ENCODE assay signal across 10 cellular contexts in the genomic region with DNA sequence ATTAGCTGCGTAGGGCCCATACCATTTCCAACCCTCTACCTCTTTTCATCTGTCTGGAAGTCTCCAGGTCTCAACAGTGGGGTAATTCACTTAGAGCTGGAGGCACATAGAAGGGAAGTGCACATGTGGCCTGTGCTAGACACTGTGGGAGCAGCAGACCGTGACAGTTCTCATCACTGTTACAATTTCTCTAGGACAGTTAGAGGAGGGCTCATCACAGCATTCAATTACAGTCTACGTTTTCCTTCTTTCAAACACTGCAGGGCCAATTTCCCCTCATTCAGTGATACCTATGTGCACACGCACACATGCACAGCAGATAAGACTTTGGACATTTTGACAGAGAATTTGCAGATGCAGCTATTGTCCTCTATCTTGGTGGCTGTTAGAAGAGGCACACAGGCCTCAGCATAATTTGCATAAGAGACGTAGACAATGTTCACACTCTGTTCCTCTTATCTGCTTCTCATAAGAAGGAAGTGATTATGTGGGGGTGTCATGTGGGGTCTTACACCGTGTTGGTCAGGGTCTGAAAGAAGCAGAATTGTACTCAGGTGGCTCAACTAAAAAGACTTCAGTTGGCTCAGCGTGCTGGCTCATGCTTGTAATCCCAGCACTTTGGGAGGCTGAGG. TPM values are rescaled to one million over a fixed set of nuclear protein-coding genes. Genes with fewer than 3 reads are reported as not detected.
A peak's percentile ranks its signal among the peaks of the same experiment; 100 is the strongest.
DNase-seq lines count a peak whose midpoint lies in the region; ATAC-seq lines count a peak whose summit lies in the region.
"Had no signal": no experiment of that assay in that cellular context is flagged by ENCODE, and none has a peak within 500 bp of the region (broad histone marks: within the 10 kb centered on the region; RNA-seq: fewer than 3 reads in every experiment).

No MANE protein-coding gene starts in this region.

- H3K9ac ChIP-seq in mesendoderm (ENCODE audit: low read length): no peak overlapping the region

- WGBS in mesendoderm (ENCODE audit: extremely low coverage, insufficient coverage, low lambda C conversion rate): no CpG with 5 or more reads among the region's 7 CpGs

- no peak overlapping the region for H4K5ac ChIP-seq in mesendoderm (ENCODE audit: low read length)

- H3K4me3 ChIP-seq in mesendoderm (ENCODE audit: low read length): no peak overlapping the region
- H3K4me3 ChIP-seq: prostate gland had no signal

- ATAC-seq in GM19023 (IDR thresholded peaks at IDR 0.05; ENCODE audit: unreplicated experiment) (peak; percentile 92), HG02571 (IDR thresholded peaks at IDR 0.05; ENCODE audit: unreplicated experiment) (peak; percentile 84), HG03457 (IDR thresholded peaks at IDR 0.05; ENCODE audit: unreplicated experiment) (peak; percentile 76), left ventricle myocardium superior (no peak)
- ATAC-seq: activated naive CD4-positive, alpha-beta T cell treated with anti-CD3 and anti-CD28 coated beads, Interleukin-2, amount 50 U/mL, for 72 hours had no signal

- no peak overlapping the region for H3K27ac ChIP-seq in mesendoderm (ENCODE audit: low read depth, low read length)
- H3K27ac ChIP-seq: prostate gland had no signal

- peaks cover 2% of the 10 kb centered on the region for H3K4me1 ChIP-seq in mesendoderm (ENCODE audit: control insufficient read depth, low read depth, low read length)
- H3K4me1 ChIP-seq: prostate gland had no signal

- no peaks in the 10 kb centered on the region for H3K27me3 ChIP-seq in mesendoderm (ENCODE audit: insufficient read depth, low read length, poor library complexity)

- H3K36me3 ChIP-seq in mesendoderm (ENCODE audit: control insufficient read depth, insufficient read depth, low read length): no peaks in the 10 kb centered on the region
- H3K36me3 ChIP-seq: prostate gland had no signal

- no peak overlapping the region for H2BK5ac ChIP-seq in mesendoderm (ENCODE audit: low read length)

- no peak overlapping the region for H3K23ac ChIP-seq in mesendoderm (ENCODE audit: low read length)

- no peaks in the 10 kb centered on the region for H3K79me2 ChIP-seq in mesendoderm (ENCODE audit: control insufficient read depth, insufficient read depth, low read length)

- intact Hi-C loops in left ventricle myocardium superior (cut with micrococcal nuclease): no loop called here

- H3K18ac ChIP-seq in mesendoderm (ENCODE audit: low read length): peak overlapping the region; percentile 20

- no peak overlapping the region for H2BK120ac ChIP-seq in mesendoderm (ENCODE audit: low read depth, low read length)

- H4K8ac ChIP-seq in mesendoderm (ENCODE audit: low read depth, low read length): no peak overlapping the region

- H2AK5ac ChIP-seq in mesendoderm (ENCODE audit: low read length): no peak overlapping the region

- no peak overlapping the region for H3K4me2 ChIP-seq in mesendoderm (ENCODE audit: low read length)

- no peaks in the 10 kb centered on the region for H3K79me1 ChIP-seq in mesendoderm (ENCODE audit: low read length)

- no peak overlapping the region for H3K4ac ChIP-seq in mesendoderm (ENCODE audit: low read depth, low read length)

- no peak overlapping the region for H2BK15ac ChIP-seq in mesendoderm (replicated peaks; ENCODE audit: low read depth)

- no peak for DNase-seq in mesendoderm
- DNase-seq in NCI-H2081 (lab: John Stamatoyannopoulos, UW): no peak
- DNase-seq in NCI-H774 (lab: John Stamatoyannopoulos, UW): no peak
- no peak for DNase-seq in cerebellar cortex (ENCODE audit: low spot score)
- no peak for DNase-seq in left ventricle myocardium superior

- no peak overlapping the region for H3K56ac ChIP-seq in mesendoderm (ENCODE audit: low read length)

RNA-seq across cellular contexts. Expression of a gene that starts 12.6 kb away (rescaled TPM):
- polyA plus RNA-seq in mesendoderm (2013, experiment 1 of 2): 0.22 TPM
- polyA plus RNA-seq in mesendoderm (2013, experiment 2 of 2): 0.21 TPM
- not detected for total RNA-seq in left ventricle myocardium superior
- total RNA-seq: activated naive CD4-positive, alpha-beta T cell treated with anti-CD3 and anti-CD28 coated beads, Interleukin-2, amount 50 U/mL, for 72 hours; prostate gland had no signal

RNA-seq across cellular contexts. Expression of a gene that starts 13.0 kb away (rescaled TPM):
- polyA plus RNA-seq in mesendoderm (2013, experiment 1 of 2): not detected
- not detected for polyA plus RNA-seq in mesendoderm (2013, experiment 2 of 2)
- not detected for total RNA-seq in left ventricle myocardium superior
- total RNA-seq: activated naive CD4-positive, alpha-beta T cell treated with anti-CD3 and anti-CD28 coated beads, Interleukin-2, amount 50 U/mL, for 72 hours; prostate gland had no signal

RNA-seq across cellular contexts. Expression of a gene that starts 40.3 kb away (rescaled TPM):
- 0.15 TPM for polyA plus RNA-seq in mesendoderm (2013, experiment 1 of 2)
- 0.11 TPM for polyA plus RNA-seq in mesendoderm (2013, experiment 2 of 2)
- total RNA-seq in left ventricle myocardium superior: not detected
- total RNA-seq: prostate gland had no signal
